Comparison of ENCODE assay signal across 15 cellular contexts in the genomic region with DNA sequence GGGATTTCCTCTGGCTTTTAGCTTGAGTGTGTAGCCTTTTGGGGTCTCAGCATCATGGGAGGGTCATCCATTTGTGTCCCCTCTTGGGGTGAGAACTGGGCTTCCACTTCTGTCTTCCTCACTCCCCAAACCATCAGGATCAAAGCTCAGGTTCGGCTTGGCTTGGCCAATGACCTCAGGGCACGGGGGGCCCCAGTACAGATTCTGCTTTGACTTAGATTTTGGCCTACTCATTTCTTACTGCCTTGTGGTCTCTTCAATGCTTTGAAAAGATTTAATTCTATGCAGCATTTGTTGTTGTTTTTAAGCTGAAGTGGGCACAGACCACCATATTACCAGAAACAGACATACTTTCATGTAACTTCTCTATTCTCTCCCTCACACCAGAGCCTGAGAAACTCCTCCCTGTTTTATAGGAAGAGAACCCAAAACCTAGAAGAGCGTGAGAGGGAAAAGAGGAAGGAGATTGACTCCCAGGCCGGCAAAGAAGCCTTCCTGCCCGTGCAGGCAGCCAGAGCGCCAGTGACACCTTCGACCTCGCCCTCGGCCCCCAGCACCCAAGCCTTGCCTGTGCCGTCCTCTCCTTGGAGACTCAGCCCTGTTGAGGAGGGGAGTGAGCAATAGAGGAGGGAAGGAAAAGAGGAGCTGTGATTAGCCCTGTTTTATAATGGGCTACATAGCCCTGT. TPM values are rescaled to one million over a fixed set of nuclear protein-coding genes. Genes with fewer than 3 reads are reported as not detected.
A peak's percentile ranks its signal among the peaks of the same experiment; 100 is the strongest.
DNase-seq lines count a peak whose midpoint lies in the region; ATAC-seq and TF ChIP-seq lines count a peak whose summit lies in the region.
"Had no signal": no experiment of that assay in that cellular context is flagged by ENCODE, and none has a peak within 500 bp of the region (broad histone marks: within the 10 kb centered on the region; RNA-seq: fewer than 3 reads in every experiment).

No MANE protein-coding gene starts in this region.

- no peak overlapping the region for H3K4me3 ChIP-seq in Panc1 (ENCODE audit: low read depth in 2 of 2, low read length in 2 of 2)
- H3K4me3 ChIP-seq: cardiac muscle cell had no signal

- H2BK5ac ChIP-seq in H9 (ENCODE audit: insufficient read length, low read length), result no peak overlapping the region

- no peak overlapping the region for H3K23ac ChIP-seq in H9 (ENCODE audit: insufficient read length, low read depth, low read length)

- no peak overlapping the region for H2AK5ac ChIP-seq in H9 (ENCODE audit: insufficient read length, low read length)

- no peak overlapping the region for H3K4ac ChIP-seq in H9 (ENCODE audit: low read depth, low read length)

- H2BK12ac ChIP-seq in H9 (ENCODE audit: insufficient read length, low read depth, low read length), result no peak overlapping the region

- CTCF ChIA-PET in Panc1 (lab: Charles Lee), result no interaction called here

- no peak overlapping the region for H3K27ac Mint-ChIP-seq in H9
- H3K27ac Mint-ChIP-seq in progenitor cell of endocrine pancreas, result peak overlapping the region; percentile 58
- H3K27ac Mint-ChIP-seq in stimulated activated naive CD8-positive, alpha-beta T cell treated with anti-CD3 and anti-CD28 coated beads, Interleukin-15, amount 100 ng/mL, for 72 hours, result no peak overlapping the region
- H3K27ac Mint-ChIP-seq in activated T-helper 1 cell treated with anti-CD3 and anti-CD28 coated beads, Interleukin-12 subunit alpha, Interleukin-12 subunit beta, Interleukin-2, Interleukin-4 antibody, amounts not matched to agents 30 ng/mL and 10 ng/mL and 1 ng/mL, durations not matched to agents 14 hours and 24 hours and 36 hours, result no peak overlapping the region
- H3K27ac Mint-ChIP-seq: activated CD4-positive, alpha-beta T cell treated with anti-CD3 and anti-CD28 coated beads, Interleukin-2, amount 10 ng/mL, durations not matched to agents 7 days and 5 days had no signal

- H2BK15ac ChIP-seq in H9 (ENCODE audit: low read depth, low read length), result no peak overlapping the region

- H3K18ac ChIP-seq in H9 (ENCODE audit: insufficient read length, low read depth, low read length), result no peak overlapping the region

- H3K4me2 ChIP-seq in H9 (ENCODE audit: insufficient read depth, insufficient read length, low read length), result no peak overlapping the region

- H3K27ac ChIP-seq in H9 (ENCODE audit: insufficient read length, low read depth, low read length), result no peak overlapping the region
- peak overlapping the region; percentile 98 for H3K27ac ChIP-seq in Panc1 (ENCODE audit: low read length)
- peak overlapping the region; percentile 32 for H3K27ac ChIP-seq in epithelial cell of prostate
- H3K27ac ChIP-seq: cardiac muscle cell had no signal

- POLR2A ChIA-PET in Panc1 (lab: Charles Lee), result no interaction called here

- no CpG with 5 or more reads among the region's 10 CpGs for WGBS in H9 (ENCODE audit: extremely low coverage, insufficient read length, low lambda C conversion rate)

- H4K91ac ChIP-seq in H9 (ENCODE audit: insufficient read length, low read depth, low read length), result no peak overlapping the region

- H3K36me3 Mint-ChIP-seq in H9 (ENCODE audit: insufficient read depth in 1 of 3, low read depth in 3 of 3), result no peaks in the 10 kb centered on the region
- no peaks in the 10 kb centered on the region for H3K36me3 Mint-ChIP-seq in progenitor cell of endocrine pancreas (ENCODE audit: insufficient read depth)
- H3K36me3 Mint-ChIP-seq in activated T-helper 1 cell treated with anti-CD3 and anti-CD28 coated beads, Interleukin-12 subunit alpha, Interleukin-12 subunit beta, Interleukin-2, Interleukin-4 antibody, amounts not matched to agents 30 ng/mL and 10 ng/mL and 1 ng/mL, durations not matched to agents 14 hours and 24 hours and 36 hours (ENCODE audit: low read depth), result no peaks in the 10 kb centered on the region
- H3K36me3 Mint-ChIP-seq: CD4-positive, CD25-positive, alpha-beta regulatory T cell had no signal

- no peak overlapping the region for H2BK120ac ChIP-seq in H9 (ENCODE audit: low read depth, low read length, poor library complexity, severe bottlenecking)

- TF ChIP-seq CTCF in H9 (conservative IDR thresholded peaks at IDR 0.05), result no peak
- no peak for TF ChIP-seq CTCF in Panc1 (IDR thresholded peaks at IDR 0.05)
- TF ChIP-seq CTCF in progenitor cell of endocrine pancreas (IDR thresholded peaks at IDR 0.05; ENCODE audit: unreplicated experiment), result no peak

- H3K27me3 ChIP-seq in H9 (ENCODE audit: insufficient read depth, low read length), result no peaks in the 10 kb centered on the region
- H3K27me3 ChIP-seq in Panc1 (ENCODE audit: control insufficient read depth, insufficient read depth, low read length), result no peaks in the 10 kb centered on the region
- H3K27me3 ChIP-seq: cardiac muscle cell had no signal

- no peak for ATAC-seq in Panc1
- no peak for ATAC-seq in stimulated activated naive CD8-positive, alpha-beta T cell treated with anti-CD3 and anti-CD28 coated beads, Interleukin-15, amount 100 ng/mL, for 72 hours

- H2AFZ ChIP-seq in H9 (ENCODE audit: low read length), result no peak overlapping the region

- BruUV-seq in Panc1 (replicated peaks; lab: Mats Ljungman, UMichigan), result no TSS peak

- H3K4me1 Mint-ChIP-seq in H9, result peaks cover 36 to 53% of the 10 kb centered on the region in 2 experiments
- peaks cover 9% of the 10 kb centered on the region for H3K4me1 Mint-ChIP-seq in progenitor cell of endocrine pancreas (ENCODE audit: low read depth)
- peaks cover 45% of the 10 kb centered on the region for H3K4me1 Mint-ChIP-seq in stimulated activated naive CD8-positive, alpha-beta T cell treated with anti-CD3 and anti-CD28 coated beads, Interleukin-15, amount 100 ng/mL, for 72 hours
- H3K4me1 Mint-ChIP-seq in activated T-helper 1 cell treated with anti-CD3 and anti-CD28 coated beads, Interleukin-12 subunit alpha, Interleukin-12 subunit beta, Interleukin-2, Interleukin-4 antibody, amounts not matched to agents 30 ng/mL and 10 ng/mL and 1 ng/mL, durations not matched to agents 14 hours and 24 hours and 36 hours (ENCODE audit: low read depth), result peaks cover 35% of the 10 kb centered on the region

- H3K79me2 ChIP-seq in H9 (ENCODE audit: insufficient read depth, low read length), result no peaks in the 10 kb centered on the region

- no peak overlapping the region for H3T11ph ChIP-seq in H9 (ENCODE audit: low read length)

- H4K20me1 ChIP-seq in H9 (ENCODE audit: control insufficient read depth, insufficient read depth, insufficient read length), result no peaks in the 10 kb centered on the region

- H3K9me3 ChIP-seq in H9 (ENCODE audit: control insufficient read depth, low read depth, low read length) (no peaks in the 10 kb centered on the region), Panc1 (ENCODE audit: control insufficient read depth, insufficient read depth, low read depth, low read length) (no peaks in the 10 kb centered on the region)

- H3K4me1 ChIP-seq in H9 (ENCODE audit: insufficient read depth, low read length) (no peaks in the 10 kb centered on the region), Panc1 (ENCODE audit: control insufficient read depth, insufficient read depth, low read length) (peaks cover 48% of the 10 kb centered on the region)

- H3K56ac ChIP-seq in H9 (ENCODE audit: insufficient read length, low read depth, low read length), result no peak overlapping the region

- H3K14ac ChIP-seq in H9 (ENCODE audit: insufficient read depth, low read length), result no peak overlapping the region; the same call in 1 of the 2 replicates

- H3K4me3 Mint-ChIP-seq in H9 (no peak overlapping the region), progenitor cell of endocrine pancreas (ENCODE audit: low read depth) (no peak overlapping the region)
- H3K4me3 Mint-ChIP-seq in stimulated activated naive CD8-positive, alpha-beta T cell treated with anti-CD3 and anti-CD28 coated beads, Interleukin-15, amount 100 ng/mL, for 72 hours, result no peak overlapping the region
- no peak overlapping the region for H3K4me3 Mint-ChIP-seq in activated T-helper 1 cell treated with anti-CD3 and anti-CD28 coated beads, Interleukin-12 subunit alpha, Interleukin-12 subunit beta, Interleukin-2, Interleukin-4 antibody, amounts not matched to agents 30 ng/mL and 10 ng/mL and 1 ng/mL, durations not matched to agents 14 hours and 24 hours and 36 hours
- H3K4me3 Mint-ChIP-seq: activated CD4-positive, alpha-beta T cell treated with anti-CD3 and anti-CD28 coated beads, Interleukin-2, amount 10 ng/mL, durations not matched to agents 7 days and 5 days had no signal

- in situ Hi-C loops in Panc1 (cut with HindIII; ENCODE audit: low pct_unique_long_range_greater_than_20kb, low sequenced_read_pairs) (no loop called here), ACHN (cut with HindIII; ENCODE audit: low pct_ligation_motif_present, low pct_unique_long_range_greater_than_20kb, low sequenced_read_pairs) (no loop called here)

- H3K23me2 ChIP-seq in H9 (ENCODE audit: insufficient read length, low read depth, low read length, poor library complexity, severe bottlenecking), result no peaks in the 10 kb centered on the region

- H2BK20ac ChIP-seq in H9 (ENCODE audit: low read depth, low read length, poor library complexity, severe bottlenecking), result no peak overlapping the region

- H3K27me3 Mint-ChIP-seq in H9 (ENCODE audit: low read depth) (no peaks in the 10 kb centered on the region; the same call in 1 of the 2 replicates), progenitor cell of endocrine pancreas (peaks cover 11% of the 10 kb centered on the region)
- no peaks in the 10 kb centered on the region for H3K27me3 Mint-ChIP-seq in stimulated activated naive CD8-positive, alpha-beta T cell treated with anti-CD3 and anti-CD28 coated beads, Interleukin-15, amount 100 ng/mL, for 72 hours
- peaks cover 4% of the 10 kb centered on the region for H3K27me3 Mint-ChIP-seq in activated T-helper 1 cell treated with anti-CD3 and anti-CD28 coated beads, Interleukin-12 subunit alpha, Interleukin-12 subunit beta, Interleukin-2, Interleukin-4 antibody, amounts not matched to agents 30 ng/mL and 10 ng/mL and 1 ng/mL, durations not matched to agents 14 hours and 24 hours and 36 hours (ENCODE audit: insufficient read depth)
- H3K27me3 Mint-ChIP-seq: activated CD4-positive, alpha-beta T cell treated with anti-CD3 and anti-CD28 coated beads, Interleukin-2, amount 10 ng/mL, durations not matched to agents 7 days and 5 days; CD4-positive, CD25-positive, alpha-beta regulatory T cell had no signal

- no peaks in the 10 kb centered on the region for H3K36me3 ChIP-seq in Panc1 (ENCODE audit: control insufficient read depth, insufficient read depth, low read length)
- H3K36me3 ChIP-seq: cardiac muscle cell had no signal

- H4K8ac ChIP-seq in H9 (replicated peaks; ENCODE audit: insufficient read length, low read depth, low read length), result no peak overlapping the region

- no peak overlapping the region for H4K5ac ChIP-seq in H9 (ENCODE audit: insufficient read length, low read depth, low read length)

- H3K9me3 Mint-ChIP-seq in H9, result no peaks in the 10 kb centered on the region
- no peaks in the 10 kb centered on the region for H3K9me3 Mint-ChIP-seq in progenitor cell of endocrine pancreas (ENCODE audit: low read depth)
- no peaks in the 10 kb centered on the region for H3K9me3 Mint-ChIP-seq in stimulated activated naive CD8-positive, alpha-beta T cell treated with anti-CD3 and anti-CD28 coated beads, Interleukin-15, amount 100 ng/mL, for 72 hours
- H3K9me3 Mint-ChIP-seq in activated T-helper 1 cell treated with anti-CD3 and anti-CD28 coated beads, Interleukin-12 subunit alpha, Interleukin-12 subunit beta, Interleukin-2, Interleukin-4 antibody, amounts not matched to agents 30 ng/mL and 10 ng/mL and 1 ng/mL, durations not matched to agents 14 hours and 24 hours and 36 hours, result no peaks in the 10 kb centered on the region
- H3K9me3 Mint-ChIP-seq: activated CD4-positive, alpha-beta T cell treated with anti-CD3 and anti-CD28 coated beads, Interleukin-2, amount 10 ng/mL, durations not matched to agents 7 days and 5 days; CD4-positive, CD25-positive, alpha-beta regulatory T cell had no signal

- H3K79me1 ChIP-seq in H9 (ENCODE audit: insufficient read depth, low read depth, low read length, poor library complexity, severe bottlenecking), result no peaks in the 10 kb centered on the region

- intact Hi-C loops in Panc1 (cut with micrococcal nuclease; ENCODE audit: unreplicated experiment), result no loop called here
- intact Hi-C loops in activated T-helper 1 cell treated with anti-CD3 and anti-CD28 coated beads, Interleukin-12 subunit alpha, Interleukin-12 subunit beta, Interleukin-2, Interleukin-4 antibody, amounts not matched to agents 30 ng/mL and 10 ng/mL and 1 ng/mL, durations not matched to agents 14 hours and 24 hours and 36 hours (cut with micrococcal nuclease), result no loop called here

- DNase-seq in H9, result peak; percentile 17
- no peak for DNase-seq in Panc1 (ENCODE audit: low read depth, low spot score)
- no peak for DNase-seq in epithelial cell of prostate (ENCODE audit: low read depth, low spot score)
- no peak for DNase-seq in progenitor cell of endocrine pancreas (ENCODE audit: low spot score, unreplicated experiment)
- DNase-seq in stimulated activated naive CD8-positive, alpha-beta T cell treated with anti-CD3 and anti-CD28 coated beads, Interleukin-15, amount 100 ng/mL, for 72 hours, result no peak
- no peak for DNase-seq in activated T-helper 1 cell treated with anti-CD3 and anti-CD28 coated beads, Interleukin-12 subunit alpha, Interleukin-12 subunit beta, Interleukin-2, Interleukin-4 antibody, amounts not matched to agents 30 ng/mL and 10 ng/mL and 1 ng/mL, durations not matched to agents 14 hours and 24 hours and 36 hours (ENCODE audit: low spot score)
- DNase-seq in ACHN, result no peak
- DNase-seq in activated T-cell treated with anti-CD3 and anti-CD28 coated beads, Interleukin-2, amount 50 U/mL, for 48 hours, result no peak
- DNase-seq: activated CD4-positive, alpha-beta T cell treated with anti-CD3 and anti-CD28 coated beads, Interleukin-2, amount 10 ng/mL, durations not matched to agents 7 days and 5 days; activated effector memory CD4-positive, alpha-beta T cell treated with Interleukin-2 at 50 U/mL for 16 hours; CD4-positive, CD25-positive, alpha-beta regulatory T cell; mesendoderm; NCI-H1930; NK-92 treated with Interleukin-12 subunit alpha and Interleukin-12 subunit beta, amount 100 ng/mL, for 24 hours had no signal

- no peak overlapping the region for H3K9ac ChIP-seq in H9 (ENCODE audit: extremely low read depth, insufficient read length, low read length)

RNA-seq across cellular contexts. Expression of a gene that starts 1.9 kb away (rescaled TPM):
- not detected in 2 replicates for total RNA-seq in H9 (2021)
- 12.0 TPM for total RNA-seq in Panc1 (2021; ENCODE audit: unreplicated experiment)
- polyA plus RNA-seq in Panc1 (2012; ENCODE audit: insufficient read length), result 10.0 TPM
- total RNA-seq in progenitor cell of endocrine pancreas, result 0.46 and 1.5 TPM in 2 replicates
- not detected in 2 replicates for total RNA-seq in activated T-helper 1 cell treated with anti-CD3 and anti-CD28 coated beads, Interleukin-12 subunit alpha, Interleukin-12 subunit beta, Interleukin-2, Interleukin-4 antibody, amounts not matched to agents 30 ng/mL and 10 ng/mL and 1 ng/mL, durations not matched to agents 14 hours and 24 hours and 36 hours
- total RNA-seq: activated CD4-positive, alpha-beta T cell treated with anti-CD3 and anti-CD28 coated beads, Interleukin-2, amount 10 ng/mL, durations not matched to agents 7 days and 5 days; cardiac muscle cell; CD4-positive, CD25-positive, alpha-beta regulatory T cell had no signal
- polyA plus RNA-seq: CD4-positive, CD25-positive, alpha-beta regulatory T cell had no signal

RNA-seq across cellular contexts. Expression of a gene that starts 5.4 kb away (rescaled TPM):
- total RNA-seq in H9 (2021) (9.0 and 9.3 TPM in 2 replicates), Panc1 (2021; ENCODE audit: unreplicated experiment) (773 TPM), progenitor cell of endocrine pancreas (7.6 and 11.1 TPM in 2 replicates)
- 817 TPM for polyA plus RNA-seq in Panc1 (2012; ENCODE audit: insufficient read length)
- 165 and 167 TPM in 2 replicates for total RNA-seq in activated T-helper 1 cell treated with anti-CD3 and anti-CD28 coated beads, Interleukin-12 subunit alpha, Interleukin-12 subunit beta, Interleukin-2, Interleukin-4 antibody, amounts not matched to agents 30 ng/mL and 10 ng/mL and 1 ng/mL, durations not matched to agents 14 hours and 24 hours and 36 hours

RNA-seq across cellular contexts. Expression of a gene that starts 10.2 kb away (rescaled TPM):
- total RNA-seq in H9 (2021), result not detected in 2 replicates
- 0.72 TPM for total RNA-seq in Panc1 (2021; ENCODE audit: unreplicated experiment)
- polyA plus RNA-seq in Panc1 (2012; ENCODE audit: insufficient read length), result 1.2 TPM
- total RNA-seq in progenitor cell of endocrine pancreas, result not detected in 2 replicates
- 1.3 and 1.6 TPM in 2 replicates for total RNA-seq in activated T-helper 1 cell treated with anti-CD3 and anti-CD28 coated beads, Interleukin-12 subunit alpha, Interleukin-12 subunit beta, Interleukin-2, Interleukin-4 antibody, amounts not matched to agents 30 ng/mL and 10 ng/mL and 1 ng/mL, durations not matched to agents 14 hours and 24 hours and 36 hours
- total RNA-seq: cardiac muscle cell had no signal

RNA-seq across cellular contexts. Expression of a gene that starts 14.7 kb away (rescaled TPM):
- total RNA-seq in H9 (2021) (0.57 and 0.92 TPM in 2 replicates), Panc1 (2021; ENCODE audit: unreplicated experiment) (6.2 TPM), progenitor cell of endocrine pancreas (0.36 and 1.6 TPM in 2 replicates)
- 10.7 TPM for polyA plus RNA-seq in Panc1 (2012; ENCODE audit: insufficient read length)
- total RNA-seq in activated T-helper 1 cell treated with anti-CD3 and anti-CD28 coated beads, Interleukin-12 subunit alpha, Interleukin-12 subunit beta, Interleukin-2, Interleukin-4 antibody, amounts not matched to agents 30 ng/mL and 10 ng/mL and 1 ng/mL, durations not matched to agents 14 hours and 24 hours and 36 hours, result 0.21 and 1.1 TPM in 2 replicates
- total RNA-seq: cardiac muscle cell; CD4-positive, CD25-positive, alpha-beta regulatory T cell had no signal
- polyA plus RNA-seq: CD4-positive, CD25-positive, alpha-beta regulatory T cell had no signal

RNA-seq across cellular contexts. Expression of a gene that starts 15.2 kb away (rescaled TPM):
- total RNA-seq in H9 (2021) (not detected in 2 replicates), Panc1 (2021; ENCODE audit: unreplicated experiment) (1,986 TPM), progenitor cell of endocrine pancreas (12.5 and 14.8 TPM in 2 replicates)
- polyA plus RNA-seq in Panc1 (2012; ENCODE audit: insufficient read length), result 6,225 TPM
- 154 and 159 TPM in 2 replicates for total RNA-seq in activated T-helper 1 cell treated with anti-CD3 and anti-CD28 coated beads, Interleukin-12 subunit alpha, Interleukin-12 subunit beta, Interleukin-2, Interleukin-4 antibody, amounts not matched to agents 30 ng/mL and 10 ng/mL and 1 ng/mL, durations not matched to agents 14 hours and 24 hours and 36 hours

Comparison
In these comparisons a context has a peak if more than half of its experiments do, and no peak if none do; other contexts are left out.
1. RNA of a gene that starts 5.4 kb away (total RNA-seq): 773 TPM in Panc1 (single experiment) and 165 to 167 TPM in activated T-helper 1 cell treated with anti-CD3 and anti-CD28 coated beads, Interleukin-12 subunit alpha, Interleukin-12 subunit beta, Interleukin-2, Interleukin-4 antibody, amounts not matched to agents 30 ng/mL and 10 ng/mL and 1 ng/mL, durations not matched to agents 14 hours and 24 hours and 36 hours; 9.0 to 9.3 TPM in H9 and 7.6 to 11.1 TPM in progenitor cell of endocrine pancreas; every median in the first group is over 10 times any median in the second.